Comparison of ENCODE assay signal across 8 cellular contexts in genomic region chr9:97386733-97387503, GRCh38. TPM values are rescaled to one million over a fixed set of nuclear protein-coding genes. Genes with fewer than 3 reads are reported as not detected.
A peak's percentile ranks its signal among the peaks of the same experiment; 100 is the strongest.
DNase-seq lines count a peak whose midpoint lies in the region; ATAC-seq and TF ChIP-seq lines count a peak whose summit lies in the region.

No MANE protein-coding gene starts in this region.

- WGBS in right lobe of liver (ENCODE audit: insufficient coverage, low coverage, low lambda C conversion rate, missing lambda C conversion rate): 32% methylated on average over 3 of the region's 30 CpGs

- H3K27me3 ChIP-seq in BJ (ENCODE audit: control insufficient read depth, insufficient read depth, low read length) (peaks cover 2% of the 10 kb centered on the region), dorsolateral prefrontal cortex (peaks cover 0 to 4% (median 0%) of the 10 kb centered on the region in 45 donors), right lobe of liver (no peaks in the 10 kb centered on the region)

- CTCF ChIA-PET in BJ (lab: Yijun Ruan, JAX): interaction anchor here (0.5 to 3.5 kb wide), 24 partner anchors 11 to 542 kb away, joined by 3 to 50 read pairs (median 4); partner anchors contain the start of genes TDRD7 and ZNF782

- POLR2A ChIA-PET in BJ (lab: Charles Lee): no interaction called here

- TF ChIP-seq CTCF in BJ (IDR thresholded peaks at IDR 0.05; ENCODE audit: insufficient read depth, low read depth, low read length) (peak; percentile 99), dorsolateral prefrontal cortex (IDR thresholded peaks at IDR 0.05 in 54 of 56, conservative IDR thresholded peaks at IDR 0.05 in 2 of 56; ENCODE audit: low read depth in 1 of 56, partially characterized antibody in 56 of 56) (peak; percentile 78 to 98 (median 94)), right lobe of liver (IDR thresholded peaks at IDR 0.05) (peak; percentile 93 to 95 (median 95))

- intact Hi-C loops in dorsolateral prefrontal cortex (cut with DNase I) (loop anchor here (5.0 to 10.0 kb wide), 2 partner anchors 530 to 532 kb away; partner anchors contain the start of gene ZNF782 (in 1 of the 2)), right lobe of liver (cut with DNase I) (no loop called here)

- DNase-seq in BJ (ENCODE audit: low read depth) (no peak), H4 (ENCODE audit: low spot score) (peak; percentile 24), NCI-H2227 treated with DMSO at 0.1 percent for 48 hours (lab: John Stamatoyannopoulos, UW) (peak; percentile 4), dorsolateral prefrontal cortex (peak; percentile 66 to 86 (median 79)), right lobe of liver (peak; percentile 63 to 70 (median 68))
- DNase-seq in activated CD4-positive, alpha-beta T cell treated with anti-CD3 and anti-CD28 coated beads, Interleukin-2, amount 50 U/mL, for 24 hours (ENCODE audit: low read depth in 1 of 2, low spot score in 1 of 2): peak; percentile 63 to 68
- peak; percentile 51 to 76 (median 54) for DNase-seq in stimulated activated CD4-positive, alpha-beta T cell treated with anti-CD3 and anti-CD28 coated beads, TNF-alpha, amount 100 ng/mL, for 24 hours (ENCODE audit: low read depth in 3 of 3)

- peaks cover 0 to 12% (median 4%) of the 10 kb centered on the region in 4 donors for H3K4me1 ChIP-seq in right lobe of liver

- TF ChIP-seq POLR2A in right lobe of liver (IDR thresholded peaks at IDR 0.05): no peak

- H3K36me3 ChIP-seq in BJ (ENCODE audit: control insufficient read depth, insufficient read depth, low read length) (no peaks in the 10 kb centered on the region), right lobe of liver (no peaks in the 10 kb centered on the region)

- H3K4me3 ChIP-seq in BJ (ENCODE audit: low read depth, low read length): no peak overlapping the region
- peak overlapping the region; percentile 11 to 65 (median 47) for H3K4me3 ChIP-seq in dorsolateral prefrontal cortex
- peak overlapping the region in 1 of 3 donors; percentile 4 for H3K4me3 ChIP-seq in right lobe of liver

- ATAC-seq in right lobe of liver (peak; percentile 65 to 74 (median 74)), HG02981 (IDR thresholded peaks at IDR 0.05; ENCODE audit: unreplicated experiment) (no peak)

- no peaks in the 10 kb centered on the region for H3K9me3 ChIP-seq in right lobe of liver

- H3K27ac ChIP-seq in dorsolateral prefrontal cortex (no peak overlapping the region), right lobe of liver (no peak overlapping the region)

RNA-seq across cellular contexts. Expression of gene TDRD7, which starts 25.0 kb away (rescaled TPM):
- polyA plus RNA-seq in BJ (2011; rRNA removed): 5.4 and 9.4 TPM in 2 replicates
- 3.6 and 5.1 TPM in 2 replicates for polyA minus RNA-seq in BJ (2011; rRNA and poly(A)+ RNA removed)
- 15.8 and 19.2 TPM in 2 replicates for total RNA-seq in H4 (2014; rRNA removed; shearing (Covaris generic))
- total RNA-seq in dorsolateral prefrontal cortex: 10 to 100 TPM; 15.6 to 26.5 (median 20.8) TPM
- total RNA-seq in right lobe of liver: 1 to 10 TPM; 4.2 to 8.7 (median 6.8) TPM

Comparison
In these comparisons a context has a peak if more than half of its experiments do, and no peak if none do; other contexts are left out.
1. intact Hi-C loops: an anchor here in dorsolateral prefrontal cortex (5.0 to 10.0 kb wide); none called in right lobe of liver.